ENCODE assay signal across 29 cellular contexts in genomic region chrX:69466546-69466945, GRCh38. TPM values are rescaled to one million over a fixed set of nuclear protein-coding genes. Genes with fewer than 3 reads are reported as not detected.
"Had no signal": no experiment of that assay in that cellular context is flagged by ENCODE, and none has a peak within 500 bp of the region (broad histone marks: within the 10 kb centered on the region; RNA-seq: fewer than 3 reads in every experiment).

No MANE protein-coding gene starts in this region.

- H3K9me3 Mint-ChIP-seq: stimulated activated effector memory CD8-positive, alpha-beta T cell treated with anti-CD3 and anti-CD28 coated beads, Interleukin-12 subunit alpha, Interleukin-12 subunit beta, amount 100 ng/mL, for 72 hours; stimulated activated memory B cell treated with anti-CD40 and anti-IgM and Interleukin-4, amounts not matched to agents 10 μg/mL and 1 μg/mL and 100 μg/mL, for 72 hours; stimulated activated naive CD8-positive, alpha-beta T cell treated with anti-CD3 and anti-CD28 coated beads, Interleukin-15, Interleukin-2, amounts not matched to agents 100 ng/mL and 50 ng/mL, for 24 hours; type B pancreatic cell had no signal

- DNase-seq: stimulated activated CD4-positive, alpha-beta T cell treated with anti-CD3 and anti-CD28 coated beads, Interleukin-2, amount 100 ng/mL, for 24 hours; stimulated activated CD4-positive, alpha-beta T cell treated with anti-CD3 and anti-CD28 coated beads, Interleukin-2, amount 100 ng/mL, for 48 hours; stimulated activated CD4-positive, alpha-beta T cell treated with anti-CD3 and anti-CD28 coated beads, Interleukin-4, amount 100 ng/mL, for 1 hour; stimulated activated CD4-positive, alpha-beta T cell treated with anti-CD3 and anti-CD28 coated beads, Interleukin-4, amount 100 ng/mL, for 24 hours; stimulated activated CD4-positive, alpha-beta T cell treated with anti-CD3 and anti-CD28 coated beads, Interleukin-4, amount 100 ng/mL, for 4 hours; stimulated activated CD8-positive, alpha-beta memory T cell treated with anti-CD3 and anti-CD28 coated beads, Interleukin-4, amount 100 ng/mL, for 48 hours; stimulated activated naive B cell treated with anti-CD40 and anti-IgM and Interleukin-4, amounts not matched to agents 10 μg/mL and 1 μg/mL and 100 μg/mL, for 72 hours; stimulated activated naive CD4-positive, alpha-beta T cell; stimulated activated naive CD4-positive, alpha-beta T cell treated with Interleukin-2 at 50 U/mL for 16 hours; stimulated activated naive CD8-positive, alpha-beta T cell treated with anti-CD3 and anti-CD28 coated beads, Interleukin-15, amount 100 ng/mL, for 72 hours; stimulated activated naive CD8-positive, alpha-beta T cell treated with anti-CD3 and anti-CD28 coated beads, Interleukin-15, Interleukin-2, amounts not matched to agents 100 U/mL and 50 U/mL, for 24 hours; stomach; substantia nigra; testis; thyroid gland; tibial artery; transverse colon; upper lobe of left lung; upper lobe of right lung had no signal

- ATAC-seq: stimulated activated effector memory CD8-positive, alpha-beta T cell treated with anti-CD3 and anti-CD28 coated beads, Interleukin-12 subunit alpha, Interleukin-12 subunit beta, amount 100 ng/mL, for 72 hours; stimulated activated memory B cell treated with anti-CD40 and anti-IgM and Interleukin-4, amounts not matched to agents 10 μg/mL and 1 μg/mL and 100 μg/mL, for 72 hours; stimulated activated naive B cell treated with anti-CD40 and anti-IgM and Interleukin-4, amounts not matched to agents 10 μg/mL and 1 μg/mL and 100 μg/mL, for 72 hours; stimulated activated naive CD8-positive, alpha-beta T cell treated with anti-CD3 and anti-CD28 coated beads, Interleukin-15, amount 100 ng/mL, for 72 hours; stimulated activated naive CD8-positive, alpha-beta T cell treated with anti-CD3 and anti-CD28 coated beads, Interleukin-15, Interleukin-2, amounts not matched to agents 100 U/mL and 50 U/mL, for 24 hours; upper lobe of right lung had no signal

- H3K27me3 ChIP-seq: suprapubic skin, testis, thyroid gland, tibial artery, tibial nerve, transverse colon, upper lobe of left lung, upper lobe of right lung, vagina had no signal

- H3K27ac ChIP-seq: stomach, suprapubic skin, testis, thoracic aorta, thyroid gland, tibial artery, tibial nerve, transverse colon, upper lobe of left lung, upper lobe of right lung, vagina had no signal

- H3K4me3 Mint-ChIP-seq: stimulated activated effector memory CD8-positive, alpha-beta T cell treated with anti-CD3 and anti-CD28 coated beads, Interleukin-12 subunit alpha, Interleukin-12 subunit beta, amount 100 ng/mL, for 72 hours; stimulated activated memory B cell treated with anti-CD40 and anti-IgM and Interleukin-4, amounts not matched to agents 10 μg/mL and 1 μg/mL and 100 μg/mL, for 72 hours; stimulated activated naive B cell treated with anti-CD40 and anti-IgM and Interleukin-4, amounts not matched to agents 10 μg/mL and 1 μg/mL and 100 μg/mL, for 72 hours; stimulated activated naive CD8-positive, alpha-beta T cell treated with anti-CD3 and anti-CD28 coated beads, Interleukin-15, amount 100 ng/mL, for 72 hours; stimulated activated naive CD8-positive, alpha-beta T cell treated with anti-CD3 and anti-CD28 coated beads, Interleukin-15, Interleukin-2, amounts not matched to agents 100 ng/mL and 50 ng/mL, for 24 hours; type B pancreatic cell had no signal

- H3K9me3 ChIP-seq: suprapubic skin, testis, thoracic aorta, thyroid gland, tibial artery, tibial nerve, transverse colon, upper lobe of right lung, vagina had no signal

- H3K4me1 ChIP-seq: stomach, suprapubic skin, testis, thyroid gland, tibial artery, tibial nerve, transverse colon, upper lobe of left lung, upper lobe of right lung, vagina had no signal

- H3K4me1 Mint-ChIP-seq: stimulated activated effector memory CD8-positive, alpha-beta T cell treated with anti-CD3 and anti-CD28 coated beads, Interleukin-12 subunit alpha, Interleukin-12 subunit beta, amount 100 ng/mL, for 72 hours; stimulated activated memory B cell treated with anti-CD40 and anti-IgM and Interleukin-4, amounts not matched to agents 10 μg/mL and 1 μg/mL and 100 μg/mL, for 72 hours; stimulated activated naive B cell treated with anti-CD40 and anti-IgM and Interleukin-4, amounts not matched to agents 10 μg/mL and 1 μg/mL and 100 μg/mL, for 72 hours; stimulated activated naive CD8-positive, alpha-beta T cell treated with anti-CD3 and anti-CD28 coated beads, Interleukin-15, amount 100 ng/mL, for 72 hours had no signal

- FAIRE-seq: urothelium cell line had no signal

- H3K4me3 ChIP-seq: stomach, suprapubic skin, testis, thoracic aorta, thyroid gland, tibial artery, tibial nerve, transverse colon, upper lobe of left lung, upper lobe of right lung, vagina had no signal

- H3K27me3 Mint-ChIP-seq: stimulated activated memory B cell treated with anti-CD40 and anti-IgM and Interleukin-4, amounts not matched to agents 10 μg/mL and 1 μg/mL and 100 μg/mL, for 72 hours; type B pancreatic cell had no signal

- H3K36me3 ChIP-seq: stomach, suprapubic skin, thoracic aorta, thyroid gland, tibial artery, tibial nerve, transverse colon, upper lobe of left lung, upper lobe of right lung, vagina had no signal

- H3K36me3 Mint-ChIP-seq: stimulated activated effector memory CD8-positive, alpha-beta T cell treated with anti-CD3 and anti-CD28 coated beads, Interleukin-12 subunit alpha, Interleukin-12 subunit beta, amount 100 ng/mL, for 72 hours; stimulated activated memory B cell treated with anti-CD40 and anti-IgM and Interleukin-4, amounts not matched to agents 10 μg/mL and 1 μg/mL and 100 μg/mL, for 72 hours; stimulated activated naive B cell treated with anti-CD40 and anti-IgM and Interleukin-4, amounts not matched to agents 10 μg/mL and 1 μg/mL and 100 μg/mL, for 72 hours; type B pancreatic cell had no signal

- H3K27ac Mint-ChIP-seq: stimulated activated effector memory CD8-positive, alpha-beta T cell treated with anti-CD3 and anti-CD28 coated beads, Interleukin-12 subunit alpha, Interleukin-12 subunit beta, amount 100 ng/mL, for 72 hours; stimulated activated memory B cell treated with anti-CD40 and anti-IgM and Interleukin-4, amounts not matched to agents 10 μg/mL and 1 μg/mL and 100 μg/mL, for 72 hours; stimulated activated naive B cell treated with anti-CD40 and anti-IgM and Interleukin-4, amounts not matched to agents 10 μg/mL and 1 μg/mL and 100 μg/mL, for 72 hours; stimulated activated naive CD8-positive, alpha-beta T cell treated with anti-CD3 and anti-CD28 coated beads, Interleukin-15, amount 100 ng/mL, for 72 hours; stimulated activated naive CD8-positive, alpha-beta T cell treated with anti-CD3 and anti-CD28 coated beads, Interleukin-15, Interleukin-2, amounts not matched to agents 100 ng/mL and 50 ng/mL, for 24 hours; type B pancreatic cell had no signal

RNA-seq across cellular contexts. Expression of gene NALF2, which starts 37.6 kb away (rescaled TPM):
- total RNA-seq: subcutaneous adipose tissue, thoracic aorta, upper lobe of right lung had no signal
